Comparison of ENCODE assay signal across 8 cellular contexts in genomic region chr6:131909408-131910218, GRCh38. TPM values are rescaled to one million over a fixed set of nuclear protein-coding genes. Genes with fewer than 3 reads are reported as not detected.
A peak's percentile ranks its signal among the peaks of the same experiment; 100 is the strongest.
DNase-seq lines count a peak whose midpoint lies in the region; ATAC-seq and TF ChIP-seq lines count a peak whose summit lies in the region.

No MANE protein-coding gene starts in this region.

- H3K4me3 ChIP-seq in DOHH2 (ENCODE audit: low read length) (no peak overlapping the region), PC-9 (no peak overlapping the region), fibroblast of lung (replicated peaks in 1 of 4; ENCODE audit: control extremely low read depth in 1 of 4, insufficient read depth in 1 of 4, low read depth in 3 of 4, low read length in 4 of 4) (no peak overlapping the region), neutrophil (ENCODE audit: low read depth in 1 of 2, low read length in 1 of 2) (no peak overlapping the region), tibial artery (no peak overlapping the region)

- H3K4me2 ChIP-seq in DOHH2 (ENCODE audit: low read length): peak overlapping the region; percentile 18; the same call in 1 of the 2 replicates
- H3K4me2 ChIP-seq in PC-9: no peak overlapping the region
- no peak overlapping the region for H3K4me2 ChIP-seq in fibroblast of lung (ENCODE audit: extremely low read depth, insufficient read depth, low read length)

- no peaks in the 10 kb centered on the region for H3K9me3 ChIP-seq in DOHH2 (ENCODE audit: control insufficient read depth, insufficient read depth, low read length)
- H3K9me3 ChIP-seq in PC-9 (ENCODE audit: insufficient read depth, low read depth): no peaks in the 10 kb centered on the region
- H3K9me3 ChIP-seq in fibroblast of lung (ENCODE audit: control insufficient read depth, insufficient read depth, low read depth, low read length): no peaks in the 10 kb centered on the region
- no peaks in the 10 kb centered on the region for H3K9me3 ChIP-seq in neutrophil
- H3K9me3 ChIP-seq in tibial artery: no peaks in the 10 kb centered on the region

- peaks cover 16% of the 10 kb centered on the region for H3K27me3 ChIP-seq in DOHH2 (ENCODE audit: control insufficient read depth, low read length)
- 0 out of 2 replicates have a peak, but pooled peaks cover 7% of the 10 kb centered on the region for H3K27me3 ChIP-seq in PC-9 (ENCODE audit: insufficient read depth, low read depth)
- H3K27me3 ChIP-seq in fibroblast of lung (ENCODE audit: control insufficient read depth, insufficient read depth, low read length): no peaks in the 10 kb centered on the region
- H3K27me3 ChIP-seq in neutrophil: peaks cover 32% of the 10 kb centered on the region
- no peaks in the 10 kb centered on the region for H3K27me3 ChIP-seq in tibial artery

- H3K9me2 ChIP-seq in DOHH2 (replicated peaks; ENCODE audit: control insufficient read depth, low read length) (no peaks in the 10 kb centered on the region), PC-9 (ENCODE audit: insufficient read depth) (0 out of 2 replicates have a peak, but pooled peaks cover 11% of the 10 kb centered on the region)

- H3K4me1 ChIP-seq in DOHH2 (ENCODE audit: control insufficient read depth, low read length): peaks cover 17% of the 10 kb centered on the region
- no peaks in the 10 kb centered on the region for H3K4me1 ChIP-seq in PC-9 (replicated peaks; ENCODE audit: insufficient read depth)
- H3K4me1 ChIP-seq in fibroblast of lung (ENCODE audit: control insufficient read depth, extremely low read depth, insufficient read depth, low read length): peaks cover 5% of the 10 kb centered on the region
- H3K4me1 ChIP-seq in neutrophil (ENCODE audit: control insufficient read depth in 1 of 2, insufficient read depth in 1 of 2, low read depth in 1 of 2, low read length in 1 of 2): no peaks in the 10 kb centered on the region
- H3K4me1 ChIP-seq in tibial artery: no peaks in the 10 kb centered on the region

- POLR2A ChIA-PET in PC-9 (lab: Charles Lee; ENCODE audit: unreplicated experiment): interaction anchor here (0.6 kb wide), 1 partner anchor 127 kb away, joined by 3 read pairs; no protein-coding TSS in a partner anchor

- DNase-seq in HT-29 (ENCODE audit: low spot score) (peak; percentile 91), PC-9 (peak; percentile 61 to 65), fibroblast of lung (ENCODE audit: low read depth in 2 of 2) (peak; percentile 53 to 79), tibial artery (peak; percentile 67 to 80)
- peak; percentile 52 for DNase-seq in activated T-cell treated with anti-CD3 and anti-CD28 coated beads, Interleukin-2, amount 50 U/mL, for 1 hour

- H3K9ac ChIP-seq in fibroblast of lung (ENCODE audit: insufficient read depth, low read length): no peak overlapping the region

- H4K20me1 ChIP-seq in DOHH2 (ENCODE audit: control insufficient read depth, insufficient read depth, low read depth, low read length): no peaks in the 10 kb centered on the region
- no peaks in the 10 kb centered on the region for H4K20me1 ChIP-seq in PC-9 (ENCODE audit: insufficient read depth)
- no peaks in the 10 kb centered on the region for H4K20me1 ChIP-seq in fibroblast of lung (ENCODE audit: control insufficient read depth, extremely low read depth, insufficient read depth, low read length)

- peak; percentile 92 for TF ChIP-seq CTCF in DOHH2 (IDR thresholded peaks at IDR 0.05; ENCODE audit: low read depth, low read length, poor library complexity, severe bottlenecking)
- TF ChIP-seq CTCF in PC-9 (conservative IDR thresholded peaks at IDR 0.05): peak; percentile 99
- TF ChIP-seq CTCF in fibroblast of lung (conservative IDR thresholded peaks at IDR 0.05 in 1 of 2, IDR thresholded peaks at IDR 0.05 in 1 of 2; ENCODE audit: low read depth in 1 of 2, low read length in 2 of 2): peak; percentile 86 to 89
- TF ChIP-seq CTCF in neutrophil (IDR thresholded peaks at IDR 0.05): peak; percentile 23
- TF ChIP-seq CTCF in tibial artery (IDR thresholded peaks at IDR 0.05): peak; percentile 84 to 89

- ATAC-seq in GM21447 (IDR thresholded peaks at IDR 0.05; ENCODE audit: unreplicated experiment): peak; percentile 97

- H3K79me2 ChIP-seq in DOHH2 (ENCODE audit: control insufficient read depth, low read length): no peaks in the 10 kb centered on the region
- H3K79me2 ChIP-seq in PC-9 (ENCODE audit: low read depth): no peaks in the 10 kb centered on the region
- H3K79me2 ChIP-seq in fibroblast of lung (ENCODE audit: control insufficient read depth, insufficient read depth, low read length): no peaks in the 10 kb centered on the region

- BruUV-seq in PC-9 (replicated peaks; lab: Mats Ljungman, UMichigan): no TSS peak

- H3K27ac ChIP-seq in DOHH2 (ENCODE audit: low read depth, low read length) (no peak overlapping the region), PC-9 (no peak overlapping the region), fibroblast of lung (ENCODE audit: insufficient read depth, low read length) (no peak overlapping the region), neutrophil (no peak overlapping the region), tibial artery (no peak overlapping the region)

- intact Hi-C loops in PC-9 (cut with micrococcal nuclease; ENCODE audit: unreplicated experiment) (loop anchor here (1.0 to 10.0 kb wide), 2 partner anchors 127 to 485 kb away; no protein-coding TSS in a partner anchor), tibial artery (cut with DNase I; ENCODE audit: low total_unique reads) (loop anchor here (5.0 kb wide), 1 partner anchor 217 kb away; no protein-coding TSS in a partner anchor)

- H2AFZ ChIP-seq in PC-9: no peak overlapping the region
- no peak overlapping the region for H2AFZ ChIP-seq in fibroblast of lung (ENCODE audit: low read length)

- no peaks in the 10 kb centered on the region for H3F3A ChIP-seq in DOHH2 (ENCODE audit: control insufficient read depth, insufficient read depth)
- no peaks in the 10 kb centered on the region for H3F3A ChIP-seq in PC-9 (ENCODE audit: insufficient read depth, low read depth)

- CTCF ChIA-PET in PC-9 (lab: Charles Lee): interaction anchor here (0.7 to 2.7 kb wide), 4 partner anchors 156 to 330 kb away, joined by 3 to 10 read pairs (median 4); no protein-coding TSS in a partner anchor

- no peaks in the 10 kb centered on the region for H3K36me3 ChIP-seq in DOHH2 (ENCODE audit: control insufficient read depth, low read length)
- no peaks in the 10 kb centered on the region for H3K36me3 ChIP-seq in PC-9 (ENCODE audit: low read depth)
- H3K36me3 ChIP-seq in fibroblast of lung (ENCODE audit: control insufficient read depth, insufficient read depth, low read length): no peaks in the 10 kb centered on the region
- no peaks in the 10 kb centered on the region for H3K36me3 ChIP-seq in neutrophil
- H3K36me3 ChIP-seq in tibial artery: no peaks in the 10 kb centered on the region

RNA-seq across cellular contexts. Expression of gene CCN2, which starts 41.6 kb away (rescaled TPM):
- 29.2 and 32.8 TPM in 2 replicates for total RNA-seq in HT-29 (2014; rRNA removed; shearing (Covaris generic))
- total RNA-seq in PC-9 (2021) (20.2 and 34.1 TPM in 2 replicates), fibroblast of lung (20.5 and 22.8 TPM in 2 replicates)
- 216 and 347 TPM in 2 replicates for polyA plus RNA-seq in fibroblast of lung
- polyA plus RNA-seq in fibroblast of lung (2012): 268 and 404 TPM in 2 replicates
- 155 and 204 TPM in 2 replicates for polyA minus RNA-seq in fibroblast of lung (ENCODE audit: low replicate concordance)

Comparison
In these comparisons a context has a peak if more than half of its experiments do, and no peak if none do; other contexts are left out.
1. CTCF ChIP-seq: peak in every context shown above with its lines; median percentile 99 in PC-9; 92 in DOHH2; 88 in fibroblast of lung; 86 in tibial artery; 23 in neutrophil.